ENCODE assay signal across 1 cellular context in the genomic region with DNA sequence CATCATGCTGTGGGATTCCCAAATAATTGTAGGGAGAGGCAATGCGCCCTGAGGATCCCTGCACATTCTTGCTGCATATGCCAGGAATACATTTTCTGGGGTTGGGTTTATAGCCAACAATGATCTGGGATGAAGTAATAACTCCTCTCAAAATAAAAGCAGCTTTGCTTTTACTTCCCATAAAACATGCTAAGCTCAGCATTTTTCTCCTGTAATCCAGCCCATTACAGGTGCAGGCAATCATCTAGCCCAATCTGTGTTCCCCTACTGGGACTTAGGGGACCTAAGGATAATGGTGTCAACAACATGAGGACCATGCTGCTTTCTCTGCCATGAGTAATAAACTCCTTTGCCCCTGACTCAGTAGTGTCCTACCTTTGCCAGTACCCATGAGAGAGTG.
TF ChIP-seq lines count a peak whose summit lies in the region.

No MANE protein-coding gene starts in this region.

TF ChIP-seq in K562, 482 proteins besides CTCF, POLR2A, EP300 and RAD21:
- TF ChIP-seq MAFF (IDR thresholded peaks at IDR 0.05; ENCODE audit: low read length) (peak; percentile 50; the same call in 1 of the 2 replicates), ZNF316 (IDR thresholded peaks at IDR 0.05) (peak; percentile 21; the same call in 1 of the 2 replicates), MAFK (IDR thresholded peaks at IDR 0.05; ENCODE audit: low read length) (peak; percentile 69), POLR3G (IDR thresholded peaks at IDR 0.05; ENCODE audit: extremely low read depth, insufficient read length, insufficient replicate concordance) (no peak)
